ENCODE assay signal across 1 cellular context in genomic region chr7:101154693-101155102, GRCh38.
A peak's percentile ranks its signal among the peaks of the same experiment; 100 is the strongest.
TF ChIP-seq lines count a peak whose summit lies in the region.

No MANE protein-coding gene starts in this region.

TF ChIP-seq in GM12878, 131 proteins besides CTCF, POLR2A, EP300 and RAD21:
- TF ChIP-seq MLLT1 (IDR thresholded peaks at IDR 0.05) (0 out of 2 replicates have a peak, but pooled peaks have one; percentile 33), EZH2 (IDR thresholded peaks at IDR 0.05; ENCODE audit: borderline replicate concordance, control insufficient read depth, low read depth, low read length) (no peak), ELK1 (IDR thresholded peaks at IDR 0.05; ENCODE audit: low read depth, low read length) (no peak), EGR1 (IDR thresholded peaks at IDR 0.05; ENCODE audit: borderline replicate concordance in 1 of 2, low read depth in 2 of 2, low read length in 2 of 2) (peak in 1 of 2 experiments; percentile 22; a peak in 1 of 3 replicates), CEBPZ (IDR thresholded peaks at IDR 0.05; ENCODE audit: low read depth, low read length) (no peak)
